In the genomic region with DNA sequence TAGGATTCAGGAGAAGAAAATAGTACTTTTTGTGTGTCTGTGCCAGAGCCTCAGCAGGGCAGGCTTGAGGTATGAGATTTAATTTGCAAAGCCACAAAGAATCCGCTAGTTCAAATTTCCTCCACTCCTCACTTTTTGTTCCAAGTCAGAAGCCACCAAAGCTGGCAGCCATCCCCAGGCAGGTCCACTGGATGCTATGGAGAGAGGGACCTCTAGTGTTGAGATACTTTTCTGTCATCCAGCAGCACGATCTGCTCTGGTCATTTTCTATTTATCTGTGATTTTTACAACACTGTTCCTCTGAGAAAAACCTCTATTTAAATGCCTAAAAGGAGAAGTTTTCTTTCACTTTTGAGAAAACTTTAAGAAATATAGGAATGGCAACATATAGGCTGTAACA, we compare ENCODE assay signal across 9 cellular contexts.
DNase-seq lines count a peak whose midpoint lies in the region; ATAC-seq and TF ChIP-seq lines count a peak whose summit lies in the region.
"Had no signal": no experiment of that assay in that cellular context is flagged by ENCODE, and none has a peak within 500 bp of the region (broad histone marks: within the 10 kb centered on the region; RNA-seq: fewer than 3 reads in every experiment).

No MANE protein-coding gene starts in this region.

- TF ChIP-seq CTCF in KMS-11 (conservative IDR thresholded peaks at IDR 0.05; ENCODE audit: low read depth, low read length): 0 out of 2 replicates have a peak, but pooled peaks have one; percentile 13
- peak; percentile 88 for TF ChIP-seq CTCF in neural progenitor cell (IDR thresholded peaks at IDR 0.05)

- H3K9me3 Mint-ChIP-seq in neural progenitor cell: peaks cover 9% of the 10 kb centered on the region
- H3K9me3 Mint-ChIP-seq: activated B cell treated with CpG ODN at 0.5 μM for 24 hours had no signal

- DNase-seq in ELR (ENCODE audit: low read depth): peak; percentile 80
- peak; percentile 73 to 90 for DNase-seq in SJCRH30
- peak; percentile 99 for DNase-seq in fibroblast of peridontal ligament (ENCODE audit: extremely low read depth)
- peak; percentile 82 for DNase-seq in neural progenitor cell (ENCODE audit: low spot score)
- DNase-seq: activated B cell treated with CpG ODN at 0.5 μM for 24 hours had no signal

- H3K27me3 Mint-ChIP-seq in neural progenitor cell (ENCODE audit: insufficient read depth, low read depth): peaks cover 6% of the 10 kb centered on the region

- H3K27me3 ChIP-seq in KMS-11 (ENCODE audit: insufficient read depth, low read depth): no peaks in the 10 kb centered on the region
- no peaks in the 10 kb centered on the region for H3K27me3 ChIP-seq in SJCRH30
- no peaks in the 10 kb centered on the region for H3K27me3 ChIP-seq in neural progenitor cell

- H3K36me3 Mint-ChIP-seq in neural progenitor cell: peaks cover 2% of the 10 kb centered on the region

- no peaks in the 10 kb centered on the region for H3F3A ChIP-seq in neural progenitor cell (ENCODE audit: low read depth)

- H3K36me3 ChIP-seq in KMS-11 (ENCODE audit: insufficient read depth) (no peaks in the 10 kb centered on the region), SJCRH30 (no peaks in the 10 kb centered on the region), neural progenitor cell (no peaks in the 10 kb centered on the region)

- H3K9ac ChIP-seq in KMS-11 (no peak overlapping the region), neural progenitor cell (no peak overlapping the region)

- H3K4me2 ChIP-seq in KMS-11 (no peak overlapping the region), neural progenitor cell (no peak overlapping the region)

- H3K79me2 ChIP-seq in KMS-11 (ENCODE audit: insufficient read depth, low read depth): no peaks in the 10 kb centered on the region
- H3K79me2 ChIP-seq in neural progenitor cell (ENCODE audit: low read depth): no peaks in the 10 kb centered on the region

- H3K27ac ChIP-seq in KMS-11 (no peak overlapping the region), SJCRH30 (peak overlapping the region; percentile 31; the same call in 1 of the 2 replicates), neural progenitor cell (no peak overlapping the region)

- H3K4me3 Mint-ChIP-seq in neural progenitor cell: no peak overlapping the region
- H3K4me3 Mint-ChIP-seq: activated B cell treated with CpG ODN at 0.5 μM for 24 hours had no signal

- H4K20me1 ChIP-seq in KMS-11 (ENCODE audit: insufficient read depth): no peaks in the 10 kb centered on the region
- H4K20me1 ChIP-seq in neural progenitor cell (ENCODE audit: low read depth): no peaks in the 10 kb centered on the region

- H3K4me1 ChIP-seq in KMS-11 (ENCODE audit: low read depth, poor library complexity, severe bottlenecking) (peaks cover 4% of the 10 kb centered on the region), SJCRH30 (peaks cover 10% of the 10 kb centered on the region), neural progenitor cell (peaks cover 5% of the 10 kb centered on the region)

- H3K4me1 Mint-ChIP-seq in neural progenitor cell: peaks cover 14% of the 10 kb centered on the region
- H3K4me1 Mint-ChIP-seq: activated B cell treated with CpG ODN at 0.5 μM for 24 hours had no signal

- H2AFZ ChIP-seq in KMS-11 (ENCODE audit: low read depth): no peak overlapping the region
- peak overlapping the region; percentile 91 for H2AFZ ChIP-seq in neural progenitor cell (replicated peaks)

- H3K9me3 ChIP-seq in SJCRH30 (replicated peaks) (no peaks in the 10 kb centered on the region), neural progenitor cell (ENCODE audit: low read depth) (no peaks in the 10 kb centered on the region)

- no peak for ATAC-seq in HG03565 (IDR thresholded peaks at IDR 0.05; ENCODE audit: unreplicated experiment)
- ATAC-seq in GM18858 (IDR thresholded peaks at IDR 0.05; ENCODE audit: unreplicated experiment): no peak
- ATAC-seq in HG02973 (IDR thresholded peaks at IDR 0.05; ENCODE audit: unreplicated experiment): no peak

- no peak overlapping the region for H3K4me3 ChIP-seq in KMS-11 (IDR thresholded peaks at IDR 0.05; ENCODE audit: insufficient read depth, low read depth, low read length)
- H3K4me3 ChIP-seq in SJCRH30: no peak overlapping the region; the same call in 1 of the 2 replicates
- H3K4me3 ChIP-seq in neural progenitor cell: no peak overlapping the region

- H3K27ac Mint-ChIP-seq in neural progenitor cell: peak overlapping the region; percentile 62
- H3K27ac Mint-ChIP-seq: activated B cell treated with CpG ODN at 0.5 μM for 24 hours had no signal
